Comparison of ENCODE assay signal across 17 cellular contexts in genomic region chr6:56329296-56330050, GRCh38.
DNase-seq lines count a peak whose midpoint lies in the region; ATAC-seq and TF ChIP-seq lines count a peak whose summit lies in the region.
"Had no signal": no experiment of that assay in that cellular context is flagged by ENCODE, and none has a peak within 500 bp of the region (broad histone marks: within the 10 kb centered on the region; RNA-seq: fewer than 3 reads in every experiment).

No MANE protein-coding gene starts in this region.

- no peak overlapping the region for H3K27ac ChIP-seq in right atrium auricular region
- H3K27ac ChIP-seq: prostate gland had no signal

- peak; percentile 54 for ATAC-seq in GM18870 (IDR thresholded peaks at IDR 0.05; ENCODE audit: unreplicated experiment)
- ATAC-seq in HG03159 (IDR thresholded peaks at IDR 0.05; ENCODE audit: unreplicated experiment), result no peak
- ATAC-seq: HCT116; stimulated activated naive B cell treated with anti-CD40 and anti-IgM and Interleukin-4, amounts not matched to agents 10 μg/mL and 1 μg/mL and 100 μg/mL, for 72 hours had no signal

- H3K4me3 ChIP-seq in fibroblast of mammary gland (ENCODE audit: control insufficient read depth, low read depth, low read length), result no peak overlapping the region
- no peak overlapping the region for H3K4me3 ChIP-seq in right atrium auricular region
- H3K4me3 ChIP-seq: prostate gland, uterus had no signal

- H3K4me3 Mint-ChIP-seq in nephron, result no peak overlapping the region
- H3K4me3 Mint-ChIP-seq: central memory CD8-positive, alpha-beta T cell; stimulated activated naive B cell treated with anti-CD40 and anti-IgM and Interleukin-4, amounts not matched to agents 10 μg/mL and 1 μg/mL and 100 μg/mL, for 72 hours had no signal

- no peaks in the 10 kb centered on the region for H3K27me3 ChIP-seq in right atrium auricular region
- H3K27me3 ChIP-seq: uterus had no signal

- TF ChIP-seq CTCF in fibroblast of mammary gland (conservative IDR thresholded peaks at IDR 0.05; ENCODE audit: control insufficient read depth, insufficient read depth, low read depth, low read length) (no peak), nephron (IDR thresholded peaks at IDR 0.05; ENCODE audit: unreplicated experiment in 3 of 3) (no peak), right atrium auricular region (IDR thresholded peaks at IDR 0.05) (no peak)

- H3K27ac Mint-ChIP-seq in nephron, result peak overlapping the region; percentile 89 to 93 (median 92)
- H3K27ac Mint-ChIP-seq: stimulated activated naive B cell treated with anti-CD40 and anti-IgM and Interleukin-4, amounts not matched to agents 10 μg/mL and 1 μg/mL and 100 μg/mL, for 72 hours had no signal

- no peaks in the 10 kb centered on the region for H3K9me3 Mint-ChIP-seq in nephron
- H3K9me3 Mint-ChIP-seq: central memory CD8-positive, alpha-beta T cell had no signal

- no peaks in the 10 kb centered on the region for H3K36me3 ChIP-seq in right atrium auricular region
- H3K36me3 ChIP-seq: prostate gland, uterus had no signal

- no peaks in the 10 kb centered on the region for H3K36me3 Mint-ChIP-seq in nephron (ENCODE audit: low read depth)
- H3K36me3 Mint-ChIP-seq: stimulated activated naive B cell treated with anti-CD40 and anti-IgM and Interleukin-4, amounts not matched to agents 10 μg/mL and 1 μg/mL and 100 μg/mL, for 72 hours had no signal

- H3K27me3 Mint-ChIP-seq in nephron (ENCODE audit: low read depth), result no peaks in the 10 kb centered on the region
- H3K27me3 Mint-ChIP-seq: central memory CD8-positive, alpha-beta T cell had no signal

- H3K4me1 ChIP-seq in right atrium auricular region, result no peaks in the 10 kb centered on the region
- H3K4me1 ChIP-seq: prostate gland, uterus had no signal

- no peaks in the 10 kb centered on the region for H3K9me3 ChIP-seq in right atrium auricular region
- H3K9me3 ChIP-seq: prostate gland, uterus had no signal

- DNase-seq in RPMI7951 (ENCODE audit: low read depth) (peak; percentile 40), fibroblast of mammary gland (ENCODE audit: low read depth) (peak; percentile 64), DMS53 (lab: John Stamatoyannopoulos, UW) (no peak), right atrium auricular region (ENCODE audit: low spot score) (no peak), NOMO-1 treated with DMSO at 0.1 percent for 48 hours (lab: John Stamatoyannopoulos, UW; ENCODE audit: unreplicated experiment) (no peak)
- DNase-seq: activated naive CD4-positive, alpha-beta T cell; C1 segment of cervical spinal cord; NCI-H2171; NK-92 treated with Interleukin-12 subunit alpha and Interleukin-12 subunit beta, amount 100 ng/mL, for 24 hours; stimulated activated naive B cell treated with anti-CD40 and anti-IgM and Interleukin-4, amounts not matched to agents 10 μg/mL and 1 μg/mL and 100 μg/mL, for 72 hours; uterus had no signal

- peaks cover 15% of the 10 kb centered on the region for H3K4me1 Mint-ChIP-seq in nephron
- H3K4me1 Mint-ChIP-seq: central memory CD8-positive, alpha-beta T cell; stimulated activated naive B cell treated with anti-CD40 and anti-IgM and Interleukin-4, amounts not matched to agents 10 μg/mL and 1 μg/mL and 100 μg/mL, for 72 hours had no signal

Comparison
In these comparisons a context has a peak if more than half of its experiments do, and no peak if none do; other contexts are left out.
1. DNase-seq: peak in RPMI7951 (single experiment) and fibroblast of mammary gland (single experiment); none in DMS53 (single experiment), right atrium auricular region (single experiment) and NOMO-1 treated with DMSO at 0.1 percent for 48 hours (single experiment).